22 cellular contexts compared by ENCODE assay signal in the genomic region with DNA sequence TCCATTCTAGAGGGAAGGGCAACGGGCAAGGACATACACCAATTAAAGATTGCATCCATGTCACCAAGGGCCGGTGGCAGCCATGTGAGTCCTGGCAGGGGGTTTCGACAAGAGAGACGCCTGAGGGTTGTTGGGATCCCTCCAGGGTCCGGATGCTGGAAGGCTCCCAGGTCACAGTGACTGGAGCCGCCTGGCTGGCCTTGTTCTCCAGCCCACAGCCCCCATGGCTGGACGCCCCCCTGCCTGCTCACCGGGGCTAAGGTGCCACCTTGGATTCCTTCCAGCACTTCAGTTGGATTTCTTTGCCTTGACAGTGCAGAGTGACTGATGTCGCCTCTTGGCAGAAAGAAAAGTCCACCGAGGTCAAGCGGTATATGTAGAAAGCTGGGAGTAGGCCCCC. TPM values are rescaled to one million over a fixed set of nuclear protein-coding genes. Genes with fewer than 3 reads are reported as not detected.
"Had no signal": no experiment of that assay in that cellular context is flagged by ENCODE, and none has a peak within 500 bp of the region (broad histone marks: within the 10 kb centered on the region; RNA-seq: fewer than 3 reads in every experiment).

No MANE protein-coding gene starts in this region.

- H3K9me3 ChIP-seq: SK-N-SH had no signal

- H3K4me3 ChIP-seq: K562 had no signal

- H3K27ac ChIP-seq: KMS-11, RWPE1 had no signal

- ATAC-seq: HepG2, K562 had no signal

- DNase-seq: IMR-90, Kasumi-1, NCI-H1092, NCI-H1105 treated with DMSO at 0.1 percent for 48 hours, NCI-H1417 treated with DMSO at 0.1 percent for 48 hours, NCI-H146, NCI-H1694 treated with DMSO at 0.1 percent for 48 hours, NCI-H1930, NCI-H2081, NCI-H2107, NCI-H2227 treated with DMSO at 0.1 percent for 48 hours, NCI-H524, NCI-H526 treated with DMSO at 0.1 percent for 48 hours, NCI-H774, SHP77, SK-N-SH, SW 1271 had no signal

RNA-seq across cellular contexts. Expression of a gene that starts 42.6 kb away (rescaled TPM):
- total RNA-seq: HepG2, K562, M059J had no signal
